Comparison of ENCODE assay signal across 16 cellular contexts in genomic region chr3:115616461-115616860, GRCh38.
DNase-seq lines count a peak whose midpoint lies in the region; ATAC-seq, FAIRE-seq and TF ChIP-seq lines count a peak whose summit lies in the region.
"Had no signal": no experiment of that assay in that cellular context is flagged by ENCODE, and none has a peak within 500 bp of the region (broad histone marks: within the 10 kb centered on the region; RNA-seq: fewer than 3 reads in every experiment).

No MANE protein-coding gene starts in this region.

- H3K4me3 ChIP-seq in epithelial cell of esophagus (ENCODE audit: low read length) = no peak overlapping the region
- H3K4me3 ChIP-seq: suprapubic skin had no signal

- no peak for TF ChIP-seq CTCF in epithelial cell of esophagus (IDR thresholded peaks at IDR 0.05; ENCODE audit: insufficient read depth, low read depth, low read length, missing control alignments)

- DNase-seq in epithelial cell of esophagus (ENCODE audit: low read depth) (peak; percentile 3), substantia nigra (lab: John Stamatoyannopoulos, UW) (no peak), HTR-8/SVneo (ENCODE audit: insufficient read length, low spot score) (no peak), foreskin melanocyte (no peak)
- DNase-seq: BE2C, cerebellar nuclear complex, foreskin fibroblast, GF-D8, IMR-90, left colon, NCI-H2081 treated with DMSO at 0.1 percent for 48 hours, NCI-H69 had no signal

- H3K27ac ChIP-seq in substantia nigra (ENCODE audit: low read depth, low read length, poor library complexity, severe bottlenecking) = no peak overlapping the region
- H3K27ac ChIP-seq: suprapubic skin had no signal

- no peak for FAIRE-seq in HTR-8/SVneo (lab: Jason Lieb, UNC)

- ATAC-seq in GM18520 (IDR thresholded peaks at IDR 0.05; ENCODE audit: unreplicated experiment) (peak; percentile 76), GM19351 (IDR thresholded peaks at IDR 0.05; ENCODE audit: unreplicated experiment) (peak; percentile 74), HG03442 (IDR thresholded peaks at IDR 0.05; ENCODE audit: unreplicated experiment) (peak; percentile 73)
- ATAC-seq: left colon had no signal
